In the genomic region with DNA sequence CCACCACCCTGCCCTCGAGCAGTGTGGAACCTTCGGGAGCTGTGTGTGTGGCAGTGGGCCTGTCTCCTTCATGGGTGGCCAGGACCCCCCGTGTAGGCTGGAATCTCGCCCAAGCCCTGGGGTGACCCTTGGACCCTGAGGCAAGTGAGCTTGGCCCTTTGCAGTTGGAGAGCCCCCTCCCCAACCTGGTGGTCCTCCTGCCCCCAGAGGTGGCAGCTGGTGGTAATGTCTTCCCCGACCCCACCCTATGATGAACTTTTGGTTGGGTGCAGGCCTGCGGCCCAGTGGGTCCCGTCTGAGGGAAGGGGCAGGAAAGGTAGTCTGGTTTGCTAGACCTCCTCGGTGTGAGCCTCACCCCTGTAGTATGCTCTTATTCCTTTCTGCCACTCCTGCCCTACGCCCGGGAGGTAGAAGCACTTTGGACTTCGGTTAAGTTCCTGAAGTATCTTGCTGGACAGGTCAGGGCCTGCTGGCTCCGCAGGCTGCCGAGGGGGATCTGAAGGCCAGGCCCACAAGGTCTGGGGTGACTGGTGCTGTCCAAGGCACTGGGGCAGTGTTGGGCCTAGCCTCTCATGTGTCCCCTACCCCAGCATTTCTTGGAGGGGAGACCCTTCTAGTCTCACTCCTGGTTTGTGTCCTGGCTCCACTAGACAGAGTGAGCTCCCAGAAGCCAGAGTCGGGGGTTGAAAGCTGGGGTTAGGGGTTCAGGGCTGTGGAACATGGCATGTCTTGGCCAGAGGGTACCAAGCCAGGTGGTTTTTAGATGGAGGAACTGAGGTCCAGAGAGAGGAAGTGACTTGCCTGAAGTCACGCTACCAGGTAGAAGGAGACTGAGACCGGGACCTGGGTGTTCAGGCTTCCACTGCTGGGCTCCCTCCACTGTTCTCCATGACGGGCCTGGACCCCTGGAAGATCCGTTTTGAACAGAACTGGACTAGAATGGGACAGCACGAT, we compare ENCODE assay signal across 8 cellular contexts. TPM values are rescaled to one million over a fixed set of nuclear protein-coding genes. Genes with fewer than 3 reads are reported as not detected.
A peak's percentile ranks its signal among the peaks of the same experiment; 100 is the strongest.
DNase-seq lines count a peak whose midpoint lies in the region; ATAC-seq and TF ChIP-seq lines count a peak whose summit lies in the region.

No MANE protein-coding gene starts in this region.

- H3K27me3 ChIP-seq in stomach = no peaks in the 10 kb centered on the region

- H3K36me3 Mint-ChIP-seq in activated naive CD8-positive, alpha-beta T cell treated with anti-CD3 and anti-CD28 coated beads, Interleukin-2, amount 50 U/mL, for 24 hours (ENCODE audit: low read depth) = no peaks in the 10 kb centered on the region

- peaks cover 34% of the 10 kb centered on the region for H3K4me1 Mint-ChIP-seq in activated naive CD8-positive, alpha-beta T cell treated with anti-CD3 and anti-CD28 coated beads, Interleukin-2, amount 50 U/mL, for 24 hours

- no peak for TF ChIP-seq CTCF in stomach (IDR thresholded peaks at IDR 0.05)

- H3K27ac ChIP-seq in stomach = peak overlapping the region; percentile 74 to 94 (median 91)

- H3K27me3 Mint-ChIP-seq in activated naive CD8-positive, alpha-beta T cell treated with anti-CD3 and anti-CD28 coated beads, Interleukin-2, amount 50 U/mL, for 24 hours = no peaks in the 10 kb centered on the region

- H3K4me3 ChIP-seq in stomach = peak overlapping the region; percentile 51 to 70 (median 62)

- WGBS in stomach, 5 donors = 30 to 39% (median 34%) methylated on average over 15 to 19 of the region's 19 CpGs

- intact Hi-C loops in stomach (cut with DNase I; ENCODE audit: low total_unique reads) = no loop called here

- H3K9me3 Mint-ChIP-seq in activated naive CD8-positive, alpha-beta T cell treated with anti-CD3 and anti-CD28 coated beads, Interleukin-2, amount 50 U/mL, for 24 hours = no peaks in the 10 kb centered on the region

- peak; percentile 10 for DNase-seq in NCI-H510A treated with DMSO at 0.1 percent for 48 hours (lab: John Stamatoyannopoulos, UW)
- no peak for DNase-seq in NCI-H510A (lab: John Stamatoyannopoulos, UW)
- no peak for DNase-seq in activated naive CD8-positive, alpha-beta T cell treated with anti-CD3 and anti-CD28 coated beads, Interleukin-2, amount 50 U/mL, for 24 hours
- peak; percentile 15 for DNase-seq in kidney tubule cell (ENCODE audit: low spot score)
- peak; percentile 46 for DNase-seq in stomach
- no peak for DNase-seq in GM03348 (ENCODE audit: low spot score)
- DNase-seq in cerebellar cortex (ENCODE audit: low spot score) = no peak

- no peaks in the 10 kb centered on the region for H3K9me3 ChIP-seq in stomach

- TF ChIP-seq POLR2A in stomach (IDR thresholded peaks at IDR 0.05) = no peak

- H3K27ac Mint-ChIP-seq in activated naive CD8-positive, alpha-beta T cell treated with anti-CD3 and anti-CD28 coated beads, Interleukin-2, amount 50 U/mL, for 24 hours = no peak overlapping the region

- no peak for ATAC-seq in activated naive CD8-positive, alpha-beta T cell treated with anti-CD3 and anti-CD28 coated beads, Interleukin-2, amount 50 U/mL, for 24 hours
- ATAC-seq in GM18870 (IDR thresholded peaks at IDR 0.05; ENCODE audit: unreplicated experiment) = no peak

- peaks cover 27 to 58% (median 42%) of the 10 kb centered on the region in 4 donors for H3K4me1 ChIP-seq in stomach

- H3K4me3 Mint-ChIP-seq in activated naive CD8-positive, alpha-beta T cell treated with anti-CD3 and anti-CD28 coated beads, Interleukin-2, amount 50 U/mL, for 24 hours = peak overlapping the region; percentile 93

- peaks cover 0 to 6% (median 3%) of the 10 kb centered on the region in 4 donors for H3K36me3 ChIP-seq in stomach

- TF ChIP-seq EP300 in stomach (IDR thresholded peaks at IDR 0.05) = no peak

RNA-seq across cellular contexts. Expression of a gene that starts 1.7 kb away (rescaled TPM):
- 10 to 100 TPM in 1 of 5 donors, 1 to 10 TPM in 4; 1.3 to 49.8 (median 1.8) TPM for total RNA-seq in stomach
- polyA plus RNA-seq in stomach = 10 to 100 TPM; 10.1 to 12.6 (median 11.8) TPM

Comparison
In these comparisons a context has a peak if more than half of its experiments do, and no peak if none do; other contexts are left out.
1. DNase-seq: peak in NCI-H510A treated with DMSO at 0.1 percent for 48 hours (single experiment), kidney tubule cell (single experiment) and stomach (single experiment); none in NCI-H510A (single experiment), activated naive CD8-positive, alpha-beta T cell treated with anti-CD3 and anti-CD28 coated beads, Interleukin-2, amount 50 U/mL, for 24 hours (single experiment), GM03348 (single experiment) and cerebellar cortex (single experiment).